Comparison of ENCODE assay signal across 10 cellular contexts in the genomic region with DNA sequence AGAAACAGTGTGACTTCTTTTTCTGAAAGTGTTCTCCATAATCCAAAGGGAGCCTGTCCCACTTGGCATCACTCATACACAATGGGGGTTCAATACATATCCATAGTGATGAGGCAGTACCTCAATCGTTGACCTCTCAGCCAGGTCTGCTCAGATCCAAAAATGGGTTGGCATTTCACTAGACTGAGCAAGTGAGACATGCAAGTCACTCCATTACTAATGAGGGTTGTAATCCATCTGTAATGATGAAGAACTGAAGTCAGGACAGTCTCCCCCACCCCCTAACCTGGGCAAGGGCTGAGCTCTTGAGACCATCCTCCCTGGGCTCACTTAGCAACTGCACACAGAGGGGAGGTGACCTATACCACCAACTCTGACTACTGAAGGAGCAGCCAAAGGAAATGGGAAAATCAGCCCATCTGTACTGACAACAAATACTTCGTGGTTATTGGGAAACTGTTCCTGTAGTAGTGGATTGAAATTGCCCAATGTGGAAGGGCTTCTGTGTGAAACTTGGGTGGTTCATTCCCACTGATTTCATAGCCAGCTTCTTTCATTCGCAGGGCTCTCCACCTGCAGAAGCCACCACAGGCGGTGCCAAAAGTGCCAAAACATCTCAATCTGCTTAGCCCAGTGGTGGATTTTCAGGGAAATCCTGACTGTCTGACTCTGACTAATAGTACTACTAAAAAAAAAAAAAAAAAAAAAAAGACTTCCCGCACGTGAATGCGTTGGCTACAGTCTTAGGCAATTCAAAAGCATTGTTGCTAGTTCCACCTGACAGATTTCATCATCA. TPM values are rescaled to one million over a fixed set of nuclear protein-coding genes. Genes with fewer than 3 reads are reported as not detected.
A peak's percentile ranks its signal among the peaks of the same experiment; 100 is the strongest.
DNase-seq lines count a peak whose midpoint lies in the region; ATAC-seq and TF ChIP-seq lines count a peak whose summit lies in the region.
"Had no signal": no experiment of that assay in that cellular context is flagged by ENCODE, and none has a peak within 500 bp of the region (broad histone marks: within the 10 kb centered on the region; RNA-seq: fewer than 3 reads in every experiment).

No MANE protein-coding gene starts in this region.

- ATAC-seq in HG03354 (IDR thresholded peaks at IDR 0.05; ENCODE audit: poor library complexity, severe bottlenecking, unreplicated experiment) = no peak

- peaks cover 0 to 2% of the 10 kb centered on the region in 2 donors for H3K4me1 ChIP-seq in breast epithelium

- DNase-seq in AG10803 (ENCODE audit: low read depth) = peak; percentile 98
- no peak for DNase-seq in breast epithelium (ENCODE audit: low spot score in 2 of 2)
- DNase-seq in lung microvascular endothelial cell (ENCODE audit: low read depth in 2 of 2) = peak; percentile 36 to 53
- DNase-seq in stimulated activated CD8-positive, alpha-beta memory T cell treated with anti-CD3 and anti-CD28 coated beads, Interleukin-4, amount 100 ng/mL, for 48 hours = no peak
- DNase-seq in foreskin melanocyte = no peak
- no peak for DNase-seq in DMS79 (lab: John Stamatoyannopoulos, UW)
- DNase-seq: GDM1 had no signal

- no peak for TF ChIP-seq EP300 in Ishikawa (IDR thresholded peaks at IDR 0.05; ENCODE audit: borderline replicate concordance)

- TF ChIP-seq POLR2A in breast epithelium (IDR thresholded peaks at IDR 0.05) = no peak

- peaks cover 0 to 7% of the 10 kb centered on the region in 2 donors for H3K27me3 ChIP-seq in breast epithelium

- H3K9me3 ChIP-seq in breast epithelium = no peaks in the 10 kb centered on the region

- H3K27ac ChIP-seq in breast epithelium = peak overlapping the region; percentile 33 to 70

- intact Hi-C loops in breast epithelium (cut with DNase I; ENCODE audit: low total_unique reads) = no loop called here

- TF ChIP-seq CTCF in AG10803 (conservative IDR thresholded peaks at IDR 0.05; ENCODE audit: low read length) (no peak), breast epithelium (IDR thresholded peaks at IDR 0.05) (no peak)

- H3K36me3 ChIP-seq in breast epithelium = no peaks in the 10 kb centered on the region

- H3K4me3 ChIP-seq in AG10803 (ENCODE audit: low read length) = no peak overlapping the region
- no peak overlapping the region for H3K4me3 ChIP-seq in breast epithelium

- no peak for TF ChIP-seq RAD21 in Ishikawa (IDR thresholded peaks at IDR 0.05; ENCODE audit: low read depth)

TF ChIP-seq in Ishikawa, 13 proteins besides CTCF, POLR2A, EP300 and RAD21:
- TF ChIP-seq, protein P1, sequence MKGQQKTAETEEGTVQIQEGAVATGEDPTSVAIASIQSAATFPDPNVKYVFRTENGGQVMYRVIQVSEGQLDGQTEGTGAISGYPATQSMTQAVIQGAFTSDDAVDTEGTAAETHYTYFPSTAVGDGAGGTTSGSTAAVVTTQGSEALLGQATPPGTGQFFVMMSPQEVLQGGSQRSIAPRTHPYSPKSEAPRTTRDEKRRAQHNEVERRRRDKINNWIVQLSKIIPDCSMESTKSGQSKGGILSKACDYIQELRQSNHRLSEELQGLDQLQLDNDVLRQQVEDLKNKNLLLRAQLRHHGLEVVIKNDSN (IDR thresholded peaks at IDR 0.05) = no peak
- peak; percentile 87 for TF ChIP-seq CEBPB (IDR thresholded peaks at IDR 0.05)
TF ChIP-seq in Ishikawa: peak in this region for 1.

RNA-seq across cellular contexts. Expression of a gene that starts 5.0 kb away (rescaled TPM):
- total RNA-seq in breast epithelium (1 to 10 TPM in 2 of 3 donors, under 1 TPM in 1; 0.64 to 7.2 (median 3.4) TPM), lung microvascular endothelial cell (under 0.01 and 0.22 TPM in 2 replicates)
- total RNA-seq: activated CD8-positive, alpha-beta memory T cell treated with anti-CD3 and anti-CD28 coated beads for 36 hours had no signal

Comparison
In these comparisons a context has a peak if more than half of its experiments do, and no peak if none do; other contexts are left out.
1. DNase-seq: peak in AG10803 (single experiment) and lung microvascular endothelial cell (2 of 2); none in breast epithelium (0 of 2), stimulated activated CD8-positive, alpha-beta memory T cell treated with anti-CD3 and anti-CD28 coated beads, Interleukin-4, amount 100 ng/mL, for 48 hours (single experiment), foreskin melanocyte (single experiment) and DMS79 (single experiment).